6 cellular contexts compared by ENCODE assay signal in the genomic region with DNA sequence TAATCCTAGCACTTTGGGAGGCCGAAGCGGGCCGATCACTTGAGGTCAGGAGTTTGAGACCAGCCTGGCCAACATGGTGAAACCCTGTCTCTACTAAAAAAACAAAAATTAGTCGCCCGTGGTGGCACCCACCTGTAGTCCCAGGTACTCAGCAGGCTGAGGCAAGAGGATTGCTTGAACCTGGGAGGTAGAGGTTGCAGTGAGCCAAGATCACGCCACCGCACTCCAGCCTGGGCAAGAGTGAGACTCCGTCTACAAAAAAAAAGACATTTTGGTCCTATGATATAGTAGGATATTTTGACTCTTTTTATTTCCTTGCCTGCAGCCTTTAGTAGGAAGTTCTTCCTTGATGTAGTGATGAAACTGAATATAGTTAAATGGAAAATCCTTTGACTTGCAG. TPM values are rescaled to one million over a fixed set of nuclear protein-coding genes. Genes with fewer than 3 reads are reported as not detected.
"Had no signal": no experiment of that assay in that cellular context is flagged by ENCODE, and none has a peak within 500 bp of the region (broad histone marks: within the 10 kb centered on the region; RNA-seq: fewer than 3 reads in every experiment).

No MANE protein-coding gene starts in this region.

RNA-seq across cellular contexts. Expression of a gene that starts 8.5 kb away (rescaled TPM):
- total RNA-seq: activated B cell treated with CpG ODN at 0.5 μM for 24 hours; bronchial epithelial cell; occipital lobe; right cardiac atrium; T-helper 2 cell treated with Interferon-gamma antibody and Interleukin-4, amounts not matched to agents 100 ng/mL and 5 ng/mL, for 36 hours had no signal
- polyA plus RNA-seq: naive thymus-derived CD4-positive, alpha-beta T cell had no signal
